39 cellular contexts compared by ENCODE assay signal in the genomic region with DNA sequence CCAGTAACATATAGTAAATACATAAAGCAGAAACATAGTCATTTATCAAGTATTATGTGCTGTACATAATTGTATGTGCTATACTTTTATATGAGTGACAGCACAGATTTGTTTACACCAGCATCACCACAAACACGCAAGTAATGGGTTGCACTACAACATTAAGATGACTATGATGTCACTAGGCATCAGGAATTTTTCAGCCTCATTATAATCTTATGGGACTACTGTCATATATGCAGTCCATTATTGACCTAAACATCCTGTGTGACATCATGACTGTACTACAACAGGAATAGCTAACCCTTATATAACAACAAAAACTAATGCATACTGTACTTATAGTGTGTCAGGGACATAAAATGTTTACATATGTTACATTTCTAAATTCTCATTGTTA. TPM values are rescaled to one million over a fixed set of nuclear protein-coding genes. Genes with fewer than 3 reads are reported as not detected.
"Had no signal": no experiment of that assay in that cellular context is flagged by ENCODE, and none has a peak within 500 bp of the region (broad histone marks: within the 10 kb centered on the region; RNA-seq: fewer than 3 reads in every experiment).

No MANE protein-coding gene starts in this region.

- DNase-seq: activated effector memory CD4-positive, alpha-beta T cell treated with anti-CD3 and anti-CD28 coated beads, Interleukin-2, amount 50 U/mL, for 16 hours; activated effector memory CD4-positive, alpha-beta T cell treated with Interleukin-2 at 50 U/mL for 16 hours; activated gamma-delta T cell; activated gamma-delta T cell treated with Interleukin-2 at 50 U/mL for 16 hours; activated naive CD4-positive, alpha-beta T cell; activated naive CD4-positive, alpha-beta T cell treated with anti-CD3 and anti-CD28 coated beads for 36 hours; activated naive CD4-positive, alpha-beta T cell treated with anti-CD3 and anti-CD28 coated beads, Interleukin-2, amount 10 ng/mL, durations not matched to agents 7 days and 5 days; activated naive CD4-positive, alpha-beta T cell treated with anti-CD3 and anti-CD28 coated beads, Interleukin-2, amount 50 U/mL, for 16 hours; activated naive CD4-positive, alpha-beta T cell treated with Interleukin-2 at 50 U/mL for 16 hours; activated naive CD8-positive, alpha-beta T cell treated with anti-CD3 and anti-CD28 coated beads for 36 hours; activated naive CD8-positive, alpha-beta T cell treated with anti-CD3 and anti-CD28 coated beads, Interleukin-2, amount 10 ng/mL, durations not matched to agents 7 days and 5 days; activated naive CD8-positive, alpha-beta T cell treated with anti-CD3 and anti-CD28 coated beads, Interleukin-2, amount 50 U/mL, for 24 hours; activated T-cell treated with anti-CD3 and anti-CD28 coated beads, Interleukin-2, amount 50 U/mL, for 1 hour; activated T-cell treated with anti-CD3 and anti-CD28 coated beads, Interleukin-2, amount 50 U/mL, for 24 hours; activated T-cell treated with anti-CD3 and anti-CD28 coated beads, Interleukin-2, amount 50 U/mL, for 4 hours; activated T-cell treated with anti-CD3 and anti-CD28 coated beads, Interleukin-2, amount 50 U/mL, for 48 hours; activated T-cell treated with anti-CD3 and anti-CD28 coated beads, Interleukin-2, amount 50 U/mL, for 72 hours; adrenal gland; amniotic stem cell; amygdala; anterior cingulate cortex; aorta; body of pancreas; brain microvascular endothelial cell; caudate nucleus; central memory CD4-positive, alpha-beta T cell; cerebellar nuclear complex had no signal

- ATAC-seq: activated naive CD4-positive, alpha-beta T cell treated with anti-CD3 and anti-CD28 coated beads, Interleukin-2, amount 50 U/mL, for 72 hours; activated naive CD8-positive, alpha-beta T cell treated with anti-CD3 and anti-CD28 coated beads, Interleukin-2, amount 50 U/mL, for 24 hours; activated T-cell treated with anti-CD3 and anti-CD28 coated beads, Interleukin-2, amount 50 U/mL, for 4 hours; activated T-cell treated with anti-CD3 and anti-CD28 coated beads, Interleukin-2, amount 50 U/mL, for 72 hours; activated T-helper 17 cell treated with anti-CD3 and anti-CD28 coated beads, Interleukin-2, amount 50 U/mL, for 72 hours; body of pancreas had no signal

- H3K27ac ChIP-seq: adrenal gland, ascending aorta, body of pancreas, brain microvascular endothelial cell, breast epithelium, cardiac muscle cell had no signal

- H3K4me1 ChIP-seq: adrenal gland, ascending aorta, body of pancreas, breast epithelium had no signal

- H3K9me3 ChIP-seq: adrenal gland, ascending aorta, body of pancreas had no signal

- H3K4me3 ChIP-seq: adrenal gland, ascending aorta, body of pancreas, breast epithelium, cardiac muscle cell had no signal

- H3K27me3 ChIP-seq: adrenal gland, ascending aorta, body of pancreas, brain microvascular endothelial cell, breast epithelium, cardiac muscle cell had no signal

- FAIRE-seq: astrocyte, bronchial epithelial cell had no signal

- H3K36me3 ChIP-seq: adrenal gland, ascending aorta, brain microvascular endothelial cell, breast epithelium, cardiac muscle cell had no signal

RNA-seq across cellular contexts. Expression of gene IZUMO1R, which starts 50.2 kb away (rescaled TPM):
- total RNA-seq: activated naive CD4-positive, alpha-beta T cell treated with anti-CD3 and anti-CD28 coated beads for 36 hours; activated naive CD4-positive, alpha-beta T cell treated with anti-CD3 and anti-CD28 coated beads, Interleukin-2, amount 50 U/mL, for 72 hours; activated naive CD8-positive, alpha-beta T cell treated with anti-CD3 and anti-CD28 coated beads for 36 hours; activated naive CD8-positive, alpha-beta T cell treated with anti-CD3 and anti-CD28 coated beads, Interleukin-2, amount 10 ng/mL, durations not matched to agents 7 days and 5 days; activated T-cell treated with anti-CD3 and anti-CD28 coated beads, Interleukin-2, amount 50 U/mL, for 4 hours; activated T-cell treated with anti-CD3 and anti-CD28 coated beads, Interleukin-2, amount 50 U/mL, for 72 hours; activated T-helper 1 cell treated with anti-CD3 and anti-CD28 coated beads, Interleukin-12 subunit alpha, Interleukin-12 subunit beta, Interleukin-2, Interleukin-4 antibody, amounts not matched to agents 30 ng/mL and 10 ng/mL and 1 ng/mL, durations not matched to agents 14 hours and 24 hours and 36 hours; activated T-helper 17 cell treated with anti-CD3 and anti-CD28 coated beads, Interleukin-2, amount 50 U/mL, for 72 hours; activated T-helper 2 cell treated with anti-CD3 and anti-CD28 coated beads, Interferon-gamma antibody, Interleukin-2, Interleukin-4, amounts not matched to agents 10 μg/mL and 5 μg/mL and 100 μg/mL, durations not matched to agents 14 hours and 24 hours and 36 hours; aorta; ascending aorta; astrocyte; body of pancreas; breast epithelium; bronchial epithelial cell; cardiac muscle cell; cardiac septum; cerebellum had no signal
- polyA plus RNA-seq: adipose tissue, adrenal gland, aorta, cardiac muscle cell had no signal
